ENCODE assay signal across 1 cellular context in the genomic region with DNA sequence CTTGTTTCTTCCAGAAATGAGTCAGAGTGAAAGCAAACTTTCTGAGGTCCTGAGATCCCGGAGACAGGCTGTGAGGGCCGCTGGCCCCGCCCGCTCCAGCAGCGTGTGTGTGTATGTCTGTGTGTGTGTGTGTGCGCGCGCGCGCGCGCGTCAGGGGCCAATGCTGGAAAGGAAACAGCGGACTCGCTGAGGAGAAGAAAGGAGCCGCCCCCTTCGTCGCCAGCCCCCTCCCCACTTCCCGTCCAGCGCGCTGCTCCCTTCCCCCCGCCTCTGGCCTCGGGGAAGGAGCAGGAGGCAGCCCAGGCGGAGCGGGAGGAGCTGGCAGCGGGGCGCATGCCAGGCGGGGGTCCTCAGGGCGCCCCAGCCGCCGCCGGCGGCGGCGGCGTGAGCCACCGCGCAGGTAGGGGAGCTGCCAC.
TF ChIP-seq lines count a peak whose summit lies in the region.

A gene (plus strand): TSS at position 256 of the 416 bp plus-strand sequence. CDS start 78 bp downstream, at position 334.

TF ChIP-seq in HEK293, 187 proteins besides CTCF, POLR2A, EP300 and RAD21 (continued from another document and continues in another):
- TF ChIP-seq, protein P1, sequence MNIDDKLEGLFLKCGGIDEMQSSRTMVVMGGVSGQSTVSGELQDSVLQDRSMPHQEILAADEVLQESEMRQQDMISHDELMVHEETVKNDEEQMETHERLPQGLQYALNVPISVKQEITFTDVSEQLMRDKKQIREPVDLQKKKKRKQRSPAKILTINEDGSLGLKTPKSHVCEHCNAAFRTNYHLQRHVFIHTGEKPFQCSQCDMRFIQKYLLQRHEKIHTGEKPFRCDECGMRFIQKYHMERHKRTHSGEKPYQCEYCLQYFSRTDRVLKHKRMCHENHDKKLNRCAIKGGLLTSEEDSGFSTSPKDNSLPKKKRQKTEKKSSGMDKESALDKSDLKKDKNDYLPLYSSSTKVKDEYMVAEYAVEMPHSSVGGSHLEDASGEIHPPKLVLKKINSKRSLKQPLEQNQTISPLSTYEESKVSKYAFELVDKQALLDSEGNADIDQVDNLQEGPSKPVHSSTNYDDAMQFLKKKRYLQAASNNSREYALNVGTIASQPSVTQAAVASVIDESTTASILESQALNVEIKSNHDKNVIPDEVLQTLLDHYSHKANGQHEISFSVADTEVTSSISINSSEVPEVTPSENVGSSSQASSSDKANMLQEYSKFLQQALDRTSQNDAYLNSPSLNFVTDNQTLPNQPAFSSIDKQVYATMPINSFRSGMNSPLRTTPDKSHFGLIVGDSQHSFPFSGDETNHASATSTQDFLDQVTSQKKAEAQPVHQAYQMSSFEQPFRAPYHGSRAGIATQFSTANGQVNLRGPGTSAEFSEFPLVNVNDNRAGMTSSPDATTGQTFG (tag by site-specific recombination; IDR thresholded peaks at IDR 0.05; ENCODE audit: borderline replicate concordance) = peak; percentile 77; the same call in 1 of the 2 replicates
- TF ChIP-seq ZNF221 (tag by site-specific recombination; IDR thresholded peaks at IDR 0.05; ENCODE audit: borderline replicate concordance) = no peak
- TF ChIP-seq, protein P2, sequence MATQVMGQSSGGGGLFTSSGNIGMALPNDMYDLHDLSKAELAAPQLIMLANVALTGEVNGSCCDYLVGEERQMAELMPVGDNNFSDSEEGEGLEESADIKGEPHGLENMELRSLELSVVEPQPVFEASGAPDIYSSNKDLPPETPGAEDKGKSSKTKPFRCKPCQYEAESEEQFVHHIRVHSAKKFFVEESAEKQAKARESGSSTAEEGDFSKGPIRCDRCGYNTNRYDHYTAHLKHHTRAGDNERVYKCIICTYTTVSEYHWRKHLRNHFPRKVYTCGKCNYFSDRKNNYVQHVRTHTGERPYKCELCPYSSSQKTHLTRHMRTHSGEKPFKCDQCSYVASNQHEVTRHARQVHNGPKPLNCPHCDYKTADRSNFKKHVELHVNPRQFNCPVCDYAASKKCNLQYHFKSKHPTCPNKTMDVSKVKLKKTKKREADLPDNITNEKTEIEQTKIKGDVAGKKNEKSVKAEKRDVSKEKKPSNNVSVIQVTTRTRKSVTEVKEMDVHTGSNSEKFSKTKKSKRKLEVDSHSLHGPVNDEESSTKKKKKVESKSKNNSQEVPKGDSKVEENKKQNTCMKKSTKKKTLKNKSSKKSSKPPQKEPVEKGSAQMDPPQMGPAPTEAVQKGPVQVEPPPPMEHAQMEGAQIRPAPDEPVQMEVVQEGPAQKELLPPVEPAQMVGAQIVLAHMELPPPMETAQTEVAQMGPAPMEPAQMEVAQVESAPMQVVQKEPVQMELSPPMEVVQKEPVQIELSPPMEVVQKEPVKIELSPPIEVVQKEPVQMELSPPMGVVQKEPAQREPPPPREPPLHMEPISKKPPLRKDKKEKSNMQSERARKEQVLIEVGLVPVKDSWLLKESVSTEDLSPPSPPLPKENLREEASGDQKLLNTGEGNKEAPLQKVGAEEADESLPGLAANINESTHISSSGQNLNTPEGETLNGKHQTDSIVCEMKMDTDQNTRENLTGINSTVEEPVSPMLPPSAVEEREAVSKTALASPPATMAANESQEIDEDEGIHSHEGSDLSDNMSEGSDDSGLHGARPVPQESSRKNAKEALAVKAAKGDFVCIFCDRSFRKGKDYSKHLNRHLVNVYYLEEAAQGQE (tag by site-specific recombination; IDR thresholded peaks at IDR 0.05) = peak; percentile 27; the same call in 1 of the 2 replicates
- TF ChIP-seq, protein P3, sequence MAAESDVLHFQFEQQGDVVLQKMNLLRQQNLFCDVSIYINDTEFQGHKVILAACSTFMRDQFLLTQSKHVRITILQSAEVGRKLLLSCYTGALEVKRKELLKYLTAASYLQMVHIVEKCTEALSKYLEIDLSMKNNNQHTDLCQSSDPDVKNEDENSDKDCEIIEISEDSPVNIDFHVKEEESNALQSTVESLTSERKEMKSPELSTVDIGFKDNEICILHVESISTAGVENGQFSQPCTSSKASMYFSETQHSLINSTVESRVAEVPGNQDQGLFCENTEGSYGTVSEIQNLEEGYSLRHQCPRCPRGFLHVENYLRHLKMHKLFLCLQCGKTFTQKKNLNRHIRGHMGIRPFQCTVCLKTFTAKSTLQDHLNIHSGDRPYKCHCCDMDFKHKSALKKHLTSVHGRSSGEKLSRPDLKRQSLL (tag by site-specific recombination; IDR thresholded peaks at IDR 0.05) = 0 out of 2 replicates have a peak, but pooled peaks have one; percentile 11
- no peak for TF ChIP-seq ZNF585B (tag by site-specific recombination; IDR thresholded peaks at IDR 0.05)
- TF ChIP-seq ZNF394 (tag by site-specific recombination; IDR thresholded peaks at IDR 0.05; ENCODE audit: borderline replicate concordance) = peak; percentile 75; the same call in 1 of the 2 replicates
- TF ChIP-seq, protein P4, sequence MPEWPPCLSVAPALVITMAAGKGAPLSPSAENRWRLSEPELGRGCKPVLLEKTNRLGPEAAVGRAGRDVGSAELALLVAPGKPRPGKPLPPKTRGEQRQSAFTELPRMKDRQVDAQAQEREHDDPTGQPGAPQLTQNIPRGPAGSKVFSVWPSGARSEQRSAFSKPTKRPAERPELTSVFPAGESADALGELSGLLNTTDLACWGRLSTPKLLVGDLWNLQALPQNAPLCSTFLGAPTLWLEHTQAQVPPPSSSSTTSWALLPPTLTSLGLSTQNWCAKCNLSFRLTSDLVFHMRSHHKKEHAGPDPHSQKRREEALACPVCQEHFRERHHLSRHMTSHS (tag by site-specific recombination; IDR thresholded peaks at IDR 0.05) = peak; percentile 39; the same call in 1 of the 2 replicates
- no peak for TF ChIP-seq ZNF792 (tag by site-specific recombination; IDR thresholded peaks at IDR 0.05)
- no peak; the same call in 1 of the 2 replicates for TF ChIP-seq ZNF157 (tag by site-specific recombination; IDR thresholded peaks at IDR 0.05)
- TF ChIP-seq ZXDB (tag by site-specific recombination; IDR thresholded peaks at IDR 0.05) = peak; percentile 89
- peak; percentile 84 for TF ChIP-seq ZSCAN30 (tag by site-specific recombination; IDR thresholded peaks at IDR 0.05)
- peak; percentile 75; the same call in 1 of the 2 replicates for TF ChIP-seq MYNN (tag by site-specific recombination; IDR thresholded peaks at IDR 0.05; ENCODE audit: borderline replicate concordance)
- peak; percentile 92 for TF ChIP-seq SP2 (tag by site-specific recombination; IDR thresholded peaks at IDR 0.05)
- peak; percentile 26; the same call in 1 of the 2 replicates for TF ChIP-seq ZNF623 (tag by site-specific recombination; IDR thresholded peaks at IDR 0.05)
- peak; percentile 87; the same call in 1 of the 2 replicates for TF ChIP-seq ZNF785 (tag by site-specific recombination; IDR thresholded peaks at IDR 0.05)
- peak; percentile 88 for TF ChIP-seq ZNF366 (tag by site-specific recombination; conservative IDR thresholded peaks at IDR 0.05)
- TF ChIP-seq, protein P5, sequence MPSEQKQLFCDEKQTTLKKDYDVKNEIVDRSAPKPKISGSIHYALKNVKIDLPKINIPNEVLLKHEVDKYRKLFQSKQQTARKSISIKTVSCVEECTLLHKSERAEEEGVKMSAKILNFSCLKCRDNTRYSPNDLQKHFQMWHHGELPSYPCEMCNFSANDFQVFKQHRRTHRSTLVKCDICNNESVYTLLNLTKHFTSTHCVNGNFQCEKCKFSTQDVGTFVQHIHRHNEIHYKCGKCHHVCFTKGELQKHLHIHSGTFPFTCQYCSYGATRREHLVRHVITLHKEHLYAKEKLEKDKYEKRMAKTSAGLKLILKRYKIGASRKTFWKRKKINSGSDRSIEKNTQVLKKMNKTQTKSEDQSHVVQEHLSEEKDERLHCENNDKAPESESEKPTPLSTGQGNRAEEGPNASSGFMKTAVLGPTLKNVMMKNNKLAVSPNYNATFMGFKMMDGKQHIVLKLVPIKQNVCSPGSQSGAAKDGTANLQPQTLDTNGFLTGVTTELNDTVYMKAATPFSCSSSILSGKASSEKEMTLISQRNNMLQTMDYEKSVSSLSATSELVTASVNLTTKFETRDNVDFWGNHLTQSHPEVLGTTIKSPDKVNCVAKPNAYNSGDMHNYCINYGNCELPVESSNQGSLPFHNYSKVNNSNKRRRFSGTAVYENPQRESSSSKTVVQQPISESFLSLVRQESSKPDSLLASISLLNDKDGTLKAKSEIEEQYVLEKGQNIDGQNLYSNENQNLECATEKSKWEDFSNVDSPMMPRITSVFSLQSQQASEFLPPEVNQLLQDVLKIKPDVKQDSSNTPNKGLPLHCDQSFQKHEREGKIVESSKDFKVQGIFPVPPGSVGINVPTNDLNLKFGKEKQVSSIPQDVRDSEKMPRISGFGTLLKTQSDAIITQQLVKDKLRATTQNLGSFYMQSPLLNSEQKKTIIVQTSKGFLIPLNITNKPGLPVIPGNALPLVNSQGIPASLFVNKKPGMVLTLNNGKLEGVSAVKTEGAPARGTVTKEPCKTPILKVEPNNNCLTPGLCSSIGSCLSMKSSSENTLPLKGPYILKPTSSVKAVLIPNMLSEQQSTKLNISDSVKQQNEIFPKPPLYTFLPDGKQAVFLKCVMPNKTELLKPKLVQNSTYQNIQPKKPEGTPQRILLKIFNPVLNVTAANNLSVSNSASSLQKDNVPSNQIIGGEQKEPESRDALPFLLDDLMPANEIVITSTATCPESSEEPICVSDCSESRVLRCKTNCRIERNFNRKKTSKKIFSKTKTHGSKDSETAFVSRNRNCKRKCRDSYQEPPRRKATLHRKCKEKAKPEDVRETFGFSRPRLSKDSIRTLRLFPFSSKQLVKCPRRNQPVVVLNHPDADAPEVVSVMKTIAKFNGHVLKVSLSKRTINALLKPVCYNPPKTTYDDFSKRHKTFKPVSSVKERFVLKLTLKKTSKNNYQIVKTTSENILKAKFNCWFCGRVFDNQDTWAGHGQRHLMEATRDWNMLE (tag by site-specific recombination; conservative IDR thresholded peaks at IDR 0.05; ENCODE audit: low read depth) = peak; percentile 39; the same call in 1 of the 2 replicates
- TF ChIP-seq, protein P6, sequence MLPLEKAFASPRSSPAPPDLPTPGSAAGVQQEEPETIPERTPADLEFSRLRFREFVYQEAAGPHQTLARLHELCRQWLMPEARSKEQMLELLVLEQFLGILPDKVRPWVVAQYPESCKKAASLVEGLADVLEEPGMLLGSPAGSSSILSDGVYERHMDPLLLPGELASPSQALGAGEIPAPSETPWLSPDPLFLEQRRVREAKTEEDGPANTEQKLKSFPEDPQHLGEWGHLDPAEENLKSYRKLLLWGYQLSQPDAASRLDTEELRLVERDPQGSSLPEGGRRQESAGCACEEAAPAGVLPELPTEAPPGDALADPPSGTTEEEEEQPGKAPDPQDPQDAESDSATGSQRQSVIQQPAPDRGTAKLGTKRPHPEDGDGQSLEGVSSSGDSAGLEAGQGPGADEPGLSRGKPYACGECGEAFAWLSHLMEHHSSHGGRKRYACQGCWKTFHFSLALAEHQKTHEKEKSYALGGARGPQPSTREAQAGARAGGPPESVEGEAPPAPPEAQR (tag by site-specific recombination; IDR thresholded peaks at IDR 0.05) = peak; percentile 95
- TF ChIP-seq BCL11B (tag by site-specific recombination; IDR thresholded peaks at IDR 0.05; ENCODE audit: low read depth) = peak; percentile 60; the same call in 1 of the 2 replicates
- peak; percentile 98 for TF ChIP-seq ZNF24 (tag by site-specific recombination; IDR thresholded peaks at IDR 0.05)
- TF ChIP-seq HOXA7 (CRISPR knock-in tag; IDR thresholded peaks at IDR 0.05; ENCODE audit: borderline replicate concordance) = no peak
- TF ChIP-seq, protein P7, sequence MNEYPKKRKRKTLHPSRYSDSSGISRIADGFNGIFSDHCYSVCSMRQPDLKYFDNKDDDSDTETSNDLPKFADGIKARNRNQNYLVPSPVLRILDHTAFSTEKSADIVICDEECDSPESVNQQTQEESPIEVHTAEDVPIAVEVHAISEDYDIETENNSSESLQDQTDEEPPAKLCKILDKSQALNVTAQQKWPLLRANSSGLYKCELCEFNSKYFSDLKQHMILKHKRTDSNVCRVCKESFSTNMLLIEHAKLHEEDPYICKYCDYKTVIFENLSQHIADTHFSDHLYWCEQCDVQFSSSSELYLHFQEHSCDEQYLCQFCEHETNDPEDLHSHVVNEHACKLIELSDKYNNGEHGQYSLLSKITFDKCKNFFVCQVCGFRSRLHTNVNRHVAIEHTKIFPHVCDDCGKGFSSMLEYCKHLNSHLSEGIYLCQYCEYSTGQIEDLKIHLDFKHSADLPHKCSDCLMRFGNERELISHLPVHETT (tag by site-specific recombination; IDR thresholded peaks at IDR 0.05) = peak; percentile 88
- peak; percentile 79; the same call in 1 of the 2 replicates for TF ChIP-seq SALL2 (tag by site-specific recombination; IDR thresholded peaks at IDR 0.05; ENCODE audit: borderline replicate concordance)
- TF ChIP-seq, protein P8, sequence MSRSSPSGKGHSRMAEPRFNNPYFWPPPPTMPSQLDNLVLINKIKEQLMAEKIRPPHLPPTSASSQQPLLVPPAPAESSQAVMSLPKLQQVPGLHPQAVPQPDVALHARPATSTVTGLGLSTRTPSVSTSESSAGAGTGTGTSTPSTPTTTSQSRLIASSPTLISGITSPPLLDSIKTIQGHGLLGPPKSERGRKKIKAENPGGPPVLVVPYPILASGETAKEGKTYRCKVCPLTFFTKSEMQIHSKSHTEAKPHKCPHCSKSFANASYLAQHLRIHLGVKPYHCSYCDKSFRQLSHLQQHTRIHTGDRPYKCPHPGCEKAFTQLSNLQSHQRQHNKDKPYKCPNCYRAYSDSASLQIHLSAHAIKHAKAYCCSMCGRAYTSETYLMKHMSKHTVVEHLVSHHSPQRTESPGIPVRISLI (tag by site-specific recombination; IDR thresholded peaks at IDR 0.05) = no peak
- TF ChIP-seq, protein P9, sequence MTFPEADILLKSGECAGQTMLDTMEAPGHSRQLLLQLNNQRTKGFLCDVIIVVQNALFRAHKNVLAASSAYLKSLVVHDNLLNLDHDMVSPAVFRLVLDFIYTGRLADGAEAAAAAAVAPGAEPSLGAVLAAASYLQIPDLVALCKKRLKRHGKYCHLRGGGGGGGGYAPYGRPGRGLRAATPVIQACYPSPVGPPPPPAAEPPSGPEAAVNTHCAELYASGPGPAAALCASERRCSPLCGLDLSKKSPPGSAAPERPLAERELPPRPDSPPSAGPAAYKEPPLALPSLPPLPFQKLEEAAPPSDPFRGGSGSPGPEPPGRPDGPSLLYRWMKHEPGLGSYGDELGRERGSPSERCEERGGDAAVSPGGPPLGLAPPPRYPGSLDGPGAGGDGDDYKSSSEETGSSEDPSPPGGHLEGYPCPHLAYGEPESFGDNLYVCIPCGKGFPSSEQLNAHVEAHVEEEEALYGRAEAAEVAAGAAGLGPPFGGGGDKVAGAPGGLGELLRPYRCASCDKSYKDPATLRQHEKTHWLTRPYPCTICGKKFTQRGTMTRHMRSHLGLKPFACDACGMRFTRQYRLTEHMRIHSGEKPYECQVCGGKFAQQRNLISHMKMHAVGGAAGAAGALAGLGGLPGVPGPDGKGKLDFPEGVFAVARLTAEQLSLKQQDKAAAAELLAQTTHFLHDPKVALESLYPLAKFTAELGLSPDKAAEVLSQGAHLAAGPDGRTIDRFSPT (tag by site-specific recombination; IDR thresholded peaks at IDR 0.05) = peak; percentile 77
- peak; percentile 38 for TF ChIP-seq ZFHX2 (tag by site-specific recombination; conservative IDR thresholded peaks at IDR 0.05)
- peak; percentile 90 for TF ChIP-seq ZNF629 (tag by site-specific recombination; IDR thresholded peaks at IDR 0.05)
- TF ChIP-seq, protein P10, sequence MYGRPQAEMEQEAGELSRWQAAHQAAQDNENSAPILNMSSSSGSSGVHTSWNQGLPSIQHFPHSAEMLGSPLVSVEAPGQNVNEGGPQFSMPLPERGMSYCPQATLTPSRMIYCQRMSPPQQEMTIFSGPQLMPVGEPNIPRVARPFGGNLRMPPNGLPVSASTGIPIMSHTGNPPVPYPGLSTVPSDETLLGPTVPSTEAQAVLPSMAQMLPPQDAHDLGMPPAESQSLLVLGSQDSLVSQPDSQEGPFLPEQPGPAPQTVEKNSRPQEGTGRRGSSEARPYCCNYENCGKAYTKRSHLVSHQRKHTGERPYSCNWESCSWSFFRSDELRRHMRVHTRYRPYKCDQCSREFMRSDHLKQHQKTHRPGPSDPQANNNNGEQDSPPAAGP (tag by site-specific recombination; IDR thresholded peaks at IDR 0.05) = peak; percentile 90
- TF ChIP-seq ZNF529 (tag by site-specific recombination; IDR thresholded peaks at IDR 0.05; ENCODE audit: insufficient replicate concordance) = no peak
- 0 out of 2 replicates have a peak, but pooled peaks have one; percentile 55 for TF ChIP-seq ZNF701 (tag by site-specific recombination; IDR thresholded peaks at IDR 0.05)
